In the genomic region with DNA sequence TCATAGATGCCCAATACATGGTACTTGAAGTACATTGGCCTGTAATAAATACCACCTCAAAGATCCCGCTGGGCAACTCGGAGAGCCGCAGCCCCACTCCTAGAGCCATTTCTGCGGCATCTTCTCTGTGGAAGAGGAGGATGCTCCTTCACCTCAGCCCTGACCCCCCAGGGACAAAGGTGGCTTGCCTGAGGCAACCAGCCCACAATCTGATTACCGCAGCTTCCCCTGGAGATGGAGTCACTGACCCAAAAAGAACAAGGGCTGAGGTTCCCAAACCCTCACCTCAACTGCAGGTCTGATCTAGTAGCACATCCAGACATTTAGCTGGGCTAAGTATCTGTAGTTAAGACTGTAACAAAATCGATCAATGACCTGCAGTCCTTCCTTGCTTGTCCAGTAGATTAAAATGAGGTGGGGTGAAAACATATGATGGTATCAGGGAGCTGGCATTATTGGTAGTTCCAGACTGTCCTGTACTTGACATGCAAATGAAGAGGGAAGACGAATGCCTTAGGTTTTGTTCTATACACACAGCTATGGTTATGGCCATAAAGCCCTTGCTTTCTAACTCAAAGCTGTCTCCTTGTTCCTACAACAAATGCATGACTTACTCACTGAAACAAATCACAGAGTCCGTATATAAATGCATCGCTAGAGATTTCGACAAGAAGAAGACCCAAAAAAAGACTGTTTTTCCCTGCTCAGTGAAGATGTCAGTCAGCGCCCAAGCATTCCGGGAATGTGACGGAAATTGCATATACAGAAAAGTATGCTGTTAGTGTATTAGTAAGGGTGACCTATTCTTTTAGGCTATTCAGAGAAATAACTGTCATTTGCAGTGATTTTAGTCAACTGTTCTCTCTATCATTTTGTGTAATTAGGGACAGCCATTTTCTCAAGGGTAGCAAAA, we compare ENCODE assay signal across 12 cellular contexts. TPM values are rescaled to one million over a fixed set of nuclear protein-coding genes. Genes with fewer than 3 reads are reported as not detected.
DNase-seq lines count a peak whose midpoint lies in the region; ATAC-seq and TF ChIP-seq lines count a peak whose summit lies in the region.
"Had no signal": no experiment of that assay in that cellular context is flagged by ENCODE, and none has a peak within 500 bp of the region (broad histone marks: within the 10 kb centered on the region; RNA-seq: fewer than 3 reads in every experiment).

No MANE protein-coding gene starts in this region.

- TF ChIP-seq CTCF in RWPE2 (IDR thresholded peaks at IDR 0.05; ENCODE audit: poor library complexity, severe bottlenecking) = no peak
- TF ChIP-seq CTCF in fibroblast of mammary gland (conservative IDR thresholded peaks at IDR 0.05; ENCODE audit: control insufficient read depth, insufficient read depth, low read depth, low read length) = no peak

- DNase-seq in GM04503 (ENCODE audit: low read depth) = peak; percentile 37
- no peak for DNase-seq in RWPE2 (ENCODE audit: low spot score)
- peak; percentile 59 for DNase-seq in fibroblast of mammary gland (ENCODE audit: low read depth)
- peak; percentile 54 for DNase-seq in pulmonary artery endothelial cell (ENCODE audit: low read depth, low spot score)
- DNase-seq in KG1 (lab: John Stamatoyannopoulos, UW) = no peak
- no peak for DNase-seq in NCI-H526 treated with DMSO at 0.1 percent for 48 hours (lab: John Stamatoyannopoulos, UW)
- DNase-seq in stimulated activated CD4-positive, alpha-beta T cell treated with anti-CD3 and anti-CD28 coated beads, Interleukin-4, amount 100 ng/mL, for 1 hour = no peak
- DNase-seq: activated T-cell treated with anti-CD3 and anti-CD28 coated beads, Interleukin-2, amount 50 U/mL, for 72 hours; heart left ventricle had no signal

- no peak overlapping the region for H3K4me3 ChIP-seq in RWPE2 (ENCODE audit: severe bottlenecking)
- no peak overlapping the region for H3K4me3 ChIP-seq in fibroblast of mammary gland (ENCODE audit: control insufficient read depth, low read depth, low read length)
- H3K4me3 ChIP-seq: heart left ventricle, right atrium auricular region, tibial nerve had no signal

- peak overlapping the region; percentile 32 for H3K27ac ChIP-seq in RWPE2 (ENCODE audit: poor library complexity, severe bottlenecking)
- H3K27ac ChIP-seq: heart left ventricle, right atrium auricular region, tibial nerve had no signal

- H3K27me3 ChIP-seq in RWPE2 (ENCODE audit: insufficient read depth, poor library complexity, severe bottlenecking) = no peaks in the 10 kb centered on the region
- H3K27me3 ChIP-seq: right atrium auricular region, tibial nerve had no signal

- peak; percentile 57; the same call in 1 of the 3 replicates for ATAC-seq in RWPE2 (ENCODE audit: low read depth)
- ATAC-seq in GM19328 (IDR thresholded peaks at IDR 0.05; ENCODE audit: unreplicated experiment) = no peak
- ATAC-seq: activated T-cell treated with anti-CD3 and anti-CD28 coated beads, Interleukin-2, amount 50 U/mL, for 72 hours had no signal

- peaks cover 7% of the 10 kb centered on the region for H3K4me1 ChIP-seq in RWPE2 (ENCODE audit: insufficient read depth, poor library complexity, severe bottlenecking)
- H3K4me1 ChIP-seq: right atrium auricular region had no signal

- no peaks in the 10 kb centered on the region for H3K36me3 ChIP-seq in RWPE2 (ENCODE audit: low read depth)
- H3K36me3 ChIP-seq: heart left ventricle, right atrium auricular region, tibial nerve had no signal

- H3K9me3 ChIP-seq in RWPE2 (ENCODE audit: severe bottlenecking) = no peaks in the 10 kb centered on the region
- H3K9me3 ChIP-seq: right atrium auricular region, tibial nerve had no signal

RNA-seq across cellular contexts. Expression of a gene that starts 33.7 kb away (rescaled TPM):
- 3.2 and 5.0 TPM in 2 replicates for total RNA-seq in pulmonary artery endothelial cell

RNA-seq across cellular contexts. Expression of a gene that starts 33.9 kb away (rescaled TPM):
- 49.8 and 59.9 TPM in 2 replicates for total RNA-seq in pulmonary artery endothelial cell

Comparison
In these comparisons a context has a peak if more than half of its experiments do, and no peak if none do; other contexts are left out.
1. DNase-seq: peak in GM04503 (single experiment), fibroblast of mammary gland (single experiment) and pulmonary artery endothelial cell (single experiment); none in RWPE2 (single experiment), KG1 (single experiment), NCI-H526 treated with DMSO at 0.1 percent for 48 hours (single experiment) and stimulated activated CD4-positive, alpha-beta T cell treated with anti-CD3 and anti-CD28 coated beads, Interleukin-4, amount 100 ng/mL, for 1 hour (single experiment).